ENCODE assay signal across 11 cellular contexts in the genomic region with DNA sequence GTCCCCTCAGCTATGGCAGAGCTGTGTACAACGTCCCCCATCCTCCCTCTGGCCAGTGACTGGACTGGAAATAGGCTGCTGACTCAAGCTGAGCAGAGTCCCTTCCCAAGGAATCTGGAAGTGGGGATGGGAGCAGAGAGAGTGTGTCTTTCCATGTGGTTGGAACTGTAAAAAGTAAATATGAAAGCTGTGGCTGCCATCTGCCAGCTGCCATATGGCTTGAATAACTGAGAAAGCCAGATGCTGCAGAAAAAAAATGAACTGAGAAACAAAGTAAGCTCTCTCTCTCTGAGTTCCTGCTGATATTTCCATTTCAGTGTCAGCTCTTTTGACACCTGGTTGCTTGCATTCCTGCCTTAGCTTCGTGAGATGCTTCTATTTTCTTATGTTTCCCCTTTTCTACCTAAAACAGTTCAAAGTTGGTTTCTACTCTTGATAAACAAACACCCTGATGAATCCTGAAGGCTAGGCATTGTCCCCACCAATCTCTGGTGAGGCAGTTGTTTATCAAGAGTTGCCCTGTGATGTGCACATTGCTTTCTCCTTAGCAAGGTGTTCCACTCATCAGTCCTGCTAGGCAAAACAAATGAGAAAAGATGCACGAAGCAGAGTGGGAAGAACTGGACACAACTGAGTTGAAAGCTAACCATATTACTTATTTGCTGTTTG. TPM values are rescaled to one million over a fixed set of nuclear protein-coding genes. Genes with fewer than 3 reads are reported as not detected.
A peak's percentile ranks its signal among the peaks of the same experiment; 100 is the strongest.
DNase-seq lines count a peak whose midpoint lies in the region; ATAC-seq and TF ChIP-seq lines count a peak whose summit lies in the region.
"Had no signal": no experiment of that assay in that cellular context is flagged by ENCODE, and none has a peak within 500 bp of the region (broad histone marks: within the 10 kb centered on the region; RNA-seq: fewer than 3 reads in every experiment).

No MANE protein-coding gene starts in this region.

- no peak for TF ChIP-seq CTCF in GM23338 (conservative IDR thresholded peaks at IDR 0.05; ENCODE audit: low read depth in 2 of 2)
- TF ChIP-seq CTCF in left lung (IDR thresholded peaks at IDR 0.05), result no peak

- intact Hi-C loops in left lung (cut with DNase I) (no loop called here), cardiac septum (cut with DNase I) (no loop called here)

- no peaks in the 10 kb centered on the region for H3K9me3 ChIP-seq in left lung
- H3K9me3 ChIP-seq: pancreas had no signal

- no peaks in the 10 kb centered on the region for H3K79me2 ChIP-seq in GM23338 (replicated peaks; ENCODE audit: insufficient read depth)

- no peak overlapping the region for H3K4me3 ChIP-seq in GM23338
- no peak overlapping the region for H3K4me3 ChIP-seq in left lung
- H3K4me3 ChIP-seq: pancreas had no signal

- H3K4me1 Mint-ChIP-seq in GM23338, result peaks cover 17% of the 10 kb centered on the region

- H2AFZ ChIP-seq in GM23338, result no peak overlapping the region

- no peak for DNase-seq in GM23338 (ENCODE audit: low spot score)
- DNase-seq in NCI-H1694 treated with DMSO at 0.1 percent for 48 hours (lab: John Stamatoyannopoulos, UW), result peak; percentile 96
- no peak for DNase-seq in left lung
- no peak for DNase-seq in cardiac septum (ENCODE audit: low spot score)
- DNase-seq in iPS-NIHi11 (ENCODE audit: low spot score), result no peak
- DNase-seq in COLO829 (ENCODE audit: low spot score), result no peak
- DNase-seq: activated T-cell treated with anti-CD3 and anti-CD28 coated beads, Interleukin-2, amount 50 U/mL, for 24 hours; NCI-H2081; pancreas had no signal

- no peaks in the 10 kb centered on the region; the same call in 2 of the 3 replicates for H3K36me3 Mint-ChIP-seq in GM23338 (ENCODE audit: low read depth)

- H3K27ac ChIP-seq in GM23338 (ENCODE audit: low read depth), result 0 out of 2 replicates have a peak overlapping the region, but pooled peaks have one; percentile 33
- H3K27ac ChIP-seq in left lung, result no peak overlapping the region
- H3K27ac ChIP-seq: pancreas had no signal

- H3K27me3 Mint-ChIP-seq in GM23338 (ENCODE audit: insufficient read depth, low read depth, poor library complexity), result no peaks in the 10 kb centered on the region
- H3K27me3 Mint-ChIP-seq: activated T-cell treated with anti-CD3 and anti-CD28 coated beads, Interleukin-2, amount 50 U/mL, for 24 hours had no signal

- H3K36me3 ChIP-seq in GM23338 (ENCODE audit: insufficient read depth), result no peaks in the 10 kb centered on the region
- H3K36me3 ChIP-seq in left lung, result peaks cover 0 to 4% of the 10 kb centered on the region in 2 donors
- H3K36me3 ChIP-seq: pancreas had no signal

- H3K27me3 ChIP-seq in GM23338 (ENCODE audit: insufficient read depth) (no peaks in the 10 kb centered on the region), left lung (no peaks in the 10 kb centered on the region)
- H3K27me3 ChIP-seq: pancreas had no signal

- H4K20me1 ChIP-seq in GM23338 (replicated peaks; ENCODE audit: insufficient read depth), result no peaks in the 10 kb centered on the region

- no peaks in the 10 kb centered on the region for H3F3A ChIP-seq in GM23338 (replicated peaks; ENCODE audit: low read depth)

- no peak overlapping the region for H3K27ac Mint-ChIP-seq in GM23338
- H3K27ac Mint-ChIP-seq: activated T-cell treated with anti-CD3 and anti-CD28 coated beads, Interleukin-2, amount 50 U/mL, for 24 hours had no signal

- peaks cover 7% of the 10 kb centered on the region; the same call in 1 of the 2 replicates for H3K4me1 ChIP-seq in GM23338 (ENCODE audit: insufficient read depth)
- no peaks in the 10 kb centered on the region for H3K4me1 ChIP-seq in left lung
- H3K4me1 ChIP-seq: pancreas had no signal

- ATAC-seq in GM18505 (IDR thresholded peaks at IDR 0.05; ENCODE audit: unreplicated experiment) (peak; percentile 62), GM23338 (peak; percentile 34; the same call in 2 of the 3 replicates), left lung (peak; percentile 33), GM19467 (IDR thresholded peaks at IDR 0.05; ENCODE audit: unreplicated experiment) (no peak)

- H3K9me3 Mint-ChIP-seq in GM23338, result no peaks in the 10 kb centered on the region
- H3K9me3 Mint-ChIP-seq: activated T-cell treated with anti-CD3 and anti-CD28 coated beads, Interleukin-2, amount 50 U/mL, for 24 hours had no signal

- TF ChIP-seq POLR2A in GM18505 (IDR thresholded peaks at IDR 0.05; ENCODE audit: borderline replicate concordance, extremely low read depth, insufficient read depth, insufficient read length), result no peak

- no peak overlapping the region for H3K4me2 ChIP-seq in GM23338

- H3K9me2 ChIP-seq in GM23338 (ENCODE audit: insufficient read depth), result no peaks in the 10 kb centered on the region; the same call in 1 of the 2 replicates

- no peak overlapping the region for H3K4me3 Mint-ChIP-seq in GM23338
- H3K4me3 Mint-ChIP-seq: activated T-cell treated with anti-CD3 and anti-CD28 coated beads, Interleukin-2, amount 50 U/mL, for 24 hours had no signal

TF ChIP-seq in GM23338, 12 proteins besides CTCF, POLR2A, EP300 and RAD21 (continues in another document):
- TF ChIP-seq, protein P1, sequence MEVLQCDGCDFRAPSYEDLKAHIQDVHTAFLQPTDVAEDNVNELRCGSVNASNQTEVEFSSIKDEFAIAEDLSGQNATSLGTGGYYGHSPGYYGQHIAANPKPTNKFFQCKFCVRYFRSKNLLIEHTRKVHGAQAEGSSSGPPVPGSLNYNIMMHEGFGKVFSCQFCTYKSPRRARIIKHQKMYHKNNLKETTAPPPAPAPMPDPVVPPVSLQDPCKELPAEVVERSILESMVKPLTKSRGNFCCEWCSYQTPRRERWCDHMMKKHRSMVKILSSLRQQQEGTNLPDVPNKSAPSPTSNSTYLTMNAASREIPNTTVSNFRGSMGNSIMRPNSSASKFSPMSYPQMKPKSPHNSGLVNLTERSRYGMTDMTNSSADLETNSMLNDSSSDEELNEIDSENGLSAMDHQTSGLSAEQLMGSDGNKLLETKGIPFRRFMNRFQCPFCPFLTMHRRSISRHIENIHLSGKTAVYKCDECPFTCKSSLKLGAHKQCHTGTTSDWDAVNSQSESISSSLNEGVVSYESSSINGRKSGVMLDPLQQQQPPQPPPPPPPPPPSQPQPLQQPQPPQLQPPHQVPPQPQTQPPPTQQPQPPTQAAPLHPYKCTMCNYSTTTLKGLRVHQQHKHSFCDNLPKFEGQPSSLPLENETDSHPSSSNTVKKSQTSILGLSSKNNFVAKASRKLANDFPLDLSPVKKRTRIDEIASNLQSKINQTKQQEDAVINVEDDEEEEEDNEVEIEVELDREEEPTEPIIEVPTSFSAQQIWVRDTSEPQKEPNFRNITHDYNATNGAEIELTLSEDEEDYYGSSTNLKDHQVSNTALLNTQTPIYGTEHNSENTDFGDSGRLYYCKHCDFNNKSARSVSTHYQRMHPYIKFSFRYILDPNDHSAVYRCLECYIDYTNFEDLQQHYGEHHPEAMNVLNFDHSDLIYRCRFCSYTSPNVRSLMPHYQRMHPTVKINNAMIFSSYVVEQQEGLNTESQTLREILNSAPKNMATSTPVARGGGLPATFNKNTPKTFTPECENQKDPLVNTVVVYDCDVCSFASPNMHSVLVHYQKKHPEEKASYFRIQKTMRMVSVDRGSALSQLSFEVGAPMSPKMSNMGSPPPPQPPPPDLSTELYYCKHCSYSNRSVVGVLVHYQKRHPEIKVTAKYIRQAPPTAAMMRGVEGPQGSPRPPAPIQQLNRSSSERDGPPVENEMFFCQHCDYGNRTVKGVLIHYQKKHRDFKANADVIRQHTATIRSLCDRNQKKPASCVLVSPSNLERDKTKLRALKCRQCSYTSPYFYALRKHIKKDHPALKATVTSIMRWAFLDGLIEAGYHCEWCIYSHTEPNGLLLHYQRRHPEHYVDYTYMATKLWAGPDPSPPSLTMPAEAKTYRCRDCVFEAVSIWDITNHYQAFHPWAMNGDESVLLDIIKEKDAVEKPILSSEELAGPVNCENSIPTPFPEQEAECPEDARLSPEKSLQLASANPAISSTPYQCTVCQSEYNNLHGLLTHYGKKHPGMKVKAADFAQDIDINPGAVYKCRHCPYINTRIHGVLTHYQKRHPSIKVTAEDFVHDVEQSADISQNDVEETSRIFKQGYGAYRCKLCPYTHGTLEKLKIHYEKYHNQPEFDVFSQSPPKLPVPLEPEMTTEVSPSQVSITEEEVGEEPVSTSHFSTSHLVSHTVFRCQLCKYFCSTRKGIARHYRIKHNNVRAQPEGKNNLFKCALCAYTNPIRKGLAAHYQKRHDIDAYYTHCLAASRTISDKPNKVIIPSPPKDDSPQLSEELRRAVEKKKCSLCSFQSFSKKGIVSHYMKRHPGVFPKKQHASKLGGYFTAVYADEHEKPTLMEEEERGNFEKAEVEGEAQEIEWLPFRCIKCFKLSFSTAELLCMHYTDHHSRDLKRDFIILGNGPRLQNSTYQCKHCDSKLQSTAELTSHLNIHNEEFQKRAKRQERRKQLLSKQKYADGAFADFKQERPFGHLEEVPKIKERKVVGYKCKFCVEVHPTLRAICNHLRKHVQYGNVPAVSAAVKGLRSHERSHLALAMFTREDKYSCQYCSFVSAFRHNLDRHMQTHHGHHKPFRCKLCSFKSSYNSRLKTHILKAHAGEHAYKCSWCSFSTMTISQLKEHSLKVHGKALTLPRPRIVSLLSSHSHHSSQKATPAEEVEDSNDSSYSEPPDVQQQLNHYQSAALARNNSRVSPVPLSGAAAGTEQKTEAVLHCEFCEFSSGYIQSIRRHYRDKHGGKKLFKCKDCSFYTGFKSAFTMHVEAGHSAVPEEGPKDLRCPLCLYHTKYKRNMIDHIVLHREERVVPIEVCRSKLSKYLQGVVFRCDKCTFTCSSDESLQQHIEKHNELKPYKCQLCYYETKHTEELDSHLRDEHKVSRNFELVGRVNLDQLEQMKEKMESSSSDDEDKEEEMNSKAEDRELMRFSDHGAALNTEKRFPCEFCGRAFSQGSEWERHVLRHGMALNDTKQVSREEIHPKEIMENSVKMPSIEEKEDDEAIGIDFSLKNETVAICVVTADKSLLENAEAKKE (CRISPR knock-in tag; IDR thresholded peaks at IDR 0.05), result no peak
- TF ChIP-seq ZNF114 (CRISPR knock-in tag; IDR thresholded peaks at IDR 0.05) (no peak), NANOG (IDR thresholded peaks at IDR 0.05; ENCODE audit: borderline replicate concordance) (no peak), EZH2 (IDR thresholded peaks at IDR 0.05; ENCODE audit: low read depth, unreplicated experiment) (no peak), POLR2AphosphoS5 (IDR thresholded peaks at IDR 0.05; ENCODE audit: low read depth) (no peak), EZH2phosphoT487 (IDR thresholded peaks at IDR 0.05; ENCODE audit: unreplicated experiment) (no peak)
- TF ChIP-seq, protein P2, sequence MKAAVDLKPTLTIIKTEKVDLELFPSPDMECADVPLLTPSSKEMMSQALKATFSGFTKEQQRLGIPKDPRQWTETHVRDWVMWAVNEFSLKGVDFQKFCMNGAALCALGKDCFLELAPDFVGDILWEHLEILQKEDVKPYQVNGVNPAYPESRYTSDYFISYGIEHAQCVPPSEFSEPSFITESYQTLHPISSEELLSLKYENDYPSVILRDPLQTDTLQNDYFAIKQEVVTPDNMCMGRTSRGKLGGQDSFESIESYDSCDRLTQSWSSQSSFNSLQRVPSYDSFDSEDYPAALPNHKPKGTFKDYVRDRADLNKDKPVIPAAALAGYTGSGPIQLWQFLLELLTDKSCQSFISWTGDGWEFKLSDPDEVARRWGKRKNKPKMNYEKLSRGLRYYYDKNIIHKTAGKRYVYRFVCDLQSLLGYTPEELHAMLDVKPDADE (IDR thresholded peaks at IDR 0.05), result no peak

RNA-seq across cellular contexts. Expression of a gene that starts 16.8 kb away (rescaled TPM):
- total RNA-seq in GM23338 (2014; rRNA removed; shearing (Covaris generic)), result 59.6 and 61.2 TPM in 2 replicates
- polyA plus RNA-seq in GM23338 (2016; fragmentation: Nextera tagmentation; extraction: Ambion mirVana), result 20.5 and 20.9 TPM in 2 replicates
- total RNA-seq in left lung (10 to 100 TPM; 54.7 to 56.1 TPM), cardiac septum (41.2 TPM)
